Comparison of ENCODE assay signal across 15 cellular contexts in genomic region chr3:172292422-172292821, GRCh38.
DNase-seq lines count a peak whose midpoint lies in the region; ATAC-seq and TF ChIP-seq lines count a peak whose summit lies in the region.
"Had no signal": no experiment of that assay in that cellular context is flagged by ENCODE, and none has a peak within 500 bp of the region (broad histone marks: within the 10 kb centered on the region; RNA-seq: fewer than 3 reads in every experiment).

No MANE protein-coding gene starts in this region.

- no peak overlapping the region for H2BK120ac ChIP-seq in IMR-90 (ENCODE audit: low read depth, low read length)

- H3K27me3 Mint-ChIP-seq in chondrocyte (ENCODE audit: low read depth): no peaks in the 10 kb centered on the region

- H3K9me3 ChIP-seq in IMR-90 (ENCODE audit: control insufficient read depth, insufficient read depth, low read length): no peaks in the 10 kb centered on the region
- no peaks in the 10 kb centered on the region for H3K9me3 ChIP-seq in left ventricle myocardium inferior (replicated peaks)
- no peaks in the 10 kb centered on the region for H3K9me3 ChIP-seq in psoas muscle
- no peaks in the 10 kb centered on the region for H3K9me3 ChIP-seq in breast epithelium

- no peak overlapping the region for H3K4me3 ChIP-seq in IMR-90 (ENCODE audit: insufficient read depth, low read depth, low read length)
- H3K4me3 ChIP-seq in left ventricle myocardium inferior: no peak overlapping the region
- H3K4me3 ChIP-seq in psoas muscle: no peak overlapping the region
- no peak overlapping the region for H3K4me3 ChIP-seq in breast epithelium
- H3K4me3 ChIP-seq: GM23338 had no signal

- intact Hi-C loops in IMR-90 (cut with micrococcal nuclease): no loop called here
- intact Hi-C loops in left ventricle myocardium inferior (cut with micrococcal nuclease): no loop called here
- intact Hi-C loops in psoas muscle (cut with DNase I): no loop called here
- intact Hi-C loops in breast epithelium (cut with DNase I; ENCODE audit: low total_unique reads): no loop called here

- no peak overlapping the region for H3K9ac ChIP-seq in IMR-90 (ENCODE audit: low read depth, low read length)

- no peak overlapping the region for H4K8ac ChIP-seq in IMR-90 (ENCODE audit: low read depth in 2 of 2, low read length in 2 of 2)

- peaks cover 25% of the 10 kb centered on the region for H3K9me1 ChIP-seq in IMR-90 (ENCODE audit: insufficient read depth, low read length)

- CTCF ChIA-PET in IMR-90 (lab: Yijun Ruan, JAX): no interaction called here

- in situ Hi-C loops in IMR-90 (cut with MboI; ENCODE audit: low sequenced_read_pairs): no loop called here

- TF ChIP-seq POLR2A in IMR-90 (IDR thresholded peaks at IDR 0.05; ENCODE audit: low read depth, low read length) (no peak), breast epithelium (IDR thresholded peaks at IDR 0.05) (no peak)

- no peak overlapping the region for H4K5ac ChIP-seq in IMR-90 (ENCODE audit: low read depth, low read length)

- H3K27ac ChIP-seq in IMR-90 (ENCODE audit: insufficient read depth, low read length): no peak overlapping the region
- H3K27ac ChIP-seq in left ventricle myocardium inferior (replicated peaks): peak overlapping the region; percentile 87
- H3K27ac ChIP-seq in psoas muscle: peak overlapping the region; percentile 5
- no peak overlapping the region for H3K27ac ChIP-seq in breast epithelium

- peak overlapping the region; percentile 70; the same call in 1 of the 2 replicates for H3K23ac ChIP-seq in IMR-90 (ENCODE audit: low read depth, low read length)

- no peak for TF ChIP-seq RAD21 in IMR-90 (IDR thresholded peaks at IDR 0.05; ENCODE audit: low read length)

- H2BK20ac ChIP-seq in IMR-90 (ENCODE audit: low read depth, low read length): no peak overlapping the region

- H4K91ac ChIP-seq in IMR-90 (ENCODE audit: insufficient read depth, low read depth, low read length): no peak overlapping the region

- H3K4me3 Mint-ChIP-seq in chondrocyte (ENCODE audit: unreplicated experiment): no peak overlapping the region
- H3K4me3 Mint-ChIP-seq: CD14-positive monocyte; CD8-positive, alpha-beta T cell; GM23338 had no signal

- TF ChIP-seq CTCF in IMR-90 (conservative IDR thresholded peaks at IDR 0.05; ENCODE audit: low read depth, low read length) (no peak), chondrocyte (IDR thresholded peaks at IDR 0.05) (no peak), left ventricle myocardium inferior (IDR thresholded peaks at IDR 0.05; ENCODE audit: borderline replicate concordance) (no peak), psoas muscle (IDR thresholded peaks at IDR 0.05) (no peak), breast epithelium (IDR thresholded peaks at IDR 0.05) (no peak)

- H3K4me1 ChIP-seq in IMR-90 (ENCODE audit: control insufficient read depth, insufficient read depth, low read length): no peaks in the 10 kb centered on the region; the same call in 1 of the 2 replicates
- peaks cover 80% of the 10 kb centered on the region for H3K4me1 ChIP-seq in left ventricle myocardium inferior
- H3K4me1 ChIP-seq in psoas muscle: peaks cover 43% of the 10 kb centered on the region
- H3K4me1 ChIP-seq in breast epithelium: no peaks in the 10 kb centered on the region

- DNase-seq in IMR-90 (no peak), chondrocyte (ENCODE audit: low spot score) (no peak), left ventricle myocardium inferior (no peak), psoas muscle (no peak), NCI-H2171 (lab: John Stamatoyannopoulos, UW) (no peak), breast epithelium (ENCODE audit: low spot score in 2 of 2) (no peak)
- DNase-seq: CD8-positive, alpha-beta T cell; COR-L47; DMS153; DMS79 treated with DMSO at 0.1 percent for 48 hours; EL; H7 had no signal

- no peak overlapping the region for H3K4me2 ChIP-seq in IMR-90 (ENCODE audit: low read depth, low read length)
- H3K4me2 ChIP-seq: GM23338 had no signal

- H2AK5ac ChIP-seq in IMR-90 (ENCODE audit: low read depth, low read length): no peak overlapping the region

- no peak overlapping the region for H3K4ac ChIP-seq in IMR-90 (ENCODE audit: low read depth, low read length)

- no peak overlapping the region for H3K14ac ChIP-seq in IMR-90 (replicated peaks; ENCODE audit: low read depth, low read length)

- H3K4me1 Mint-ChIP-seq in chondrocyte (ENCODE audit: low read depth): peaks cover 57% of the 10 kb centered on the region

- peak overlapping the region; percentile 22 for H3K27ac Mint-ChIP-seq in chondrocyte (ENCODE audit: unreplicated experiment)
- H3K27ac Mint-ChIP-seq: CD8-positive, alpha-beta T cell; GM23338 had no signal

- no peak overlapping the region for H3K18ac ChIP-seq in IMR-90 (ENCODE audit: low read depth, low read length)

- H4K20me1 ChIP-seq in IMR-90 (ENCODE audit: insufficient read depth, low read length): peaks cover 51% of the 10 kb centered on the region; the same call in 1 of the 2 replicates

- H3K9me3 Mint-ChIP-seq in chondrocyte (ENCODE audit: low read depth): no peaks in the 10 kb centered on the region
- H3K9me3 Mint-ChIP-seq: CD8-positive, alpha-beta T cell; GM23338 had no signal

- H2BK15ac ChIP-seq in IMR-90 (ENCODE audit: low read depth, low read length): no peak overlapping the region

- no TSS peak for BruUV-seq in IMR-90 (replicated peaks; lab: Mats Ljungman, UMichigan)

- no peaks in the 10 kb centered on the region for H3K27me3 ChIP-seq in IMR-90 (ENCODE audit: control insufficient read depth, insufficient read depth, low read length)
- no peaks in the 10 kb centered on the region for H3K27me3 ChIP-seq in left ventricle myocardium inferior (ENCODE audit: low read depth)
- no peaks in the 10 kb centered on the region for H3K27me3 ChIP-seq in psoas muscle (ENCODE audit: insufficient read depth in 3 of 3, low read length in 2 of 3)
- no peaks in the 10 kb centered on the region for H3K27me3 ChIP-seq in breast epithelium

- H2BK5ac ChIP-seq in IMR-90 (ENCODE audit: low read depth, low read length, poor library complexity, severe bottlenecking): no peak overlapping the region

- peaks cover 45 to 81% of the 10 kb centered on the region in 2 experiments for H3K79me1 ChIP-seq in IMR-90 (ENCODE audit: low read depth in 1 of 2, low read length in 2 of 2)

- no peak overlapping the region for H2AK9ac ChIP-seq in IMR-90 (replicated peaks; ENCODE audit: low read depth, low read length, poor library complexity)

- H3K36me3 ChIP-seq in IMR-90 (ENCODE audit: control insufficient read depth, insufficient read depth, low read length): peaks cover 41% of the 10 kb centered on the region
- peaks cover 31% of the 10 kb centered on the region for H3K36me3 ChIP-seq in left ventricle myocardium inferior
- H3K36me3 ChIP-seq in psoas muscle (ENCODE audit: insufficient read depth in 1 of 2, low read depth in 1 of 2): peaks cover 0 to 28% of the 10 kb centered on the region in 2 donors
- H3K36me3 ChIP-seq in breast epithelium: no peaks in the 10 kb centered on the region

- no CpG with 5 or more reads among the region's 2 CpGs for WGBS in IMR-90 (ENCODE audit: extremely low coverage in 2 of 2, insufficient read length in 1 of 2), 2 experiments
- 23 to 28% (median 24%) methylated on average over 2 of the region's 2 CpGs for WGBS in psoas muscle, 3 donors

- H2AFZ ChIP-seq in IMR-90 (replicated peaks; ENCODE audit: low read length, poor library complexity): no peak overlapping the region
- H2AFZ ChIP-seq: GM23338 had no signal

- no peak overlapping the region for H3K56ac ChIP-seq in IMR-90 (ENCODE audit: extremely low read depth, insufficient read depth, low read length)

- ATAC-seq in IMR-90 (ENCODE audit: low read depth): no peak
- peak in 2 of 4 donors; percentile 45 to 53 for ATAC-seq in psoas muscle
- no peak for ATAC-seq in GM19395 (IDR thresholded peaks at IDR 0.05; ENCODE audit: unreplicated experiment)
- ATAC-seq: CD8-positive, alpha-beta T cell; GM23338 had no signal

- POLR2A ChIA-PET in IMR-90 (lab: Charles Lee; ENCODE audit: unreplicated experiment): no interaction called here

- dilution Hi-C loops in IMR-90 (cut with HindIII; ENCODE audit: low sequenced_read_pairs, unreplicated experiment): no loop called here

- peaks cover 39% of the 10 kb centered on the region for H3K36me3 Mint-ChIP-seq in chondrocyte (ENCODE audit: low read depth)

TF ChIP-seq in IMR-90, 13 proteins besides CTCF, POLR2A, EP300 and RAD21:
- TF ChIP-seq USF2 (IDR thresholded peaks at IDR 0.05; ENCODE audit: low read depth, low read length) (no peak), CHD1 (IDR thresholded peaks at IDR 0.05; ENCODE audit: low read depth, low read length) (no peak), NFE2L2 (IDR thresholded peaks at IDR 0.05; ENCODE audit: low read depth, low read length) (no peak), SMC3 (IDR thresholded peaks at IDR 0.05; ENCODE audit: low read depth, low read length) (no peak), MAZ (IDR thresholded peaks at IDR 0.05; ENCODE audit: borderline replicate concordance, low read depth, low read length) (no peak), RCOR1 (IDR thresholded peaks at IDR 0.05; ENCODE audit: insufficient replicate concordance, low read length) (no peak), MAFK (IDR thresholded peaks at IDR 0.05; ENCODE audit: low read depth, low read length) (no peak), ELK1 (IDR thresholded peaks at IDR 0.05; ENCODE audit: borderline replicate concordance, low read depth, low read length) (no peak), MXI1 (IDR thresholded peaks at IDR 0.05; ENCODE audit: borderline replicate concordance, low read depth, low read length) (no peak), BHLHE40 (IDR thresholded peaks at IDR 0.05; ENCODE audit: low read depth, low read length) (no peak), FOS (IDR thresholded peaks at IDR 0.05; ENCODE audit: low read depth, low read length) (no peak), RFX5 (IDR thresholded peaks at IDR 0.05; ENCODE audit: low read depth, low read length) (no peak), CEBPB (IDR thresholded peaks at IDR 0.05; ENCODE audit: low read depth, low read length) (no peak)

Comparison
In these comparisons a context has a peak if more than half of its experiments do, and no peak if none do; other contexts are left out.
1. H3K27ac ChIP-seq: peak in left ventricle myocardium inferior (single experiment) and psoas muscle (single experiment); none in IMR-90 (single experiment) and breast epithelium (0 of 2).